12 cellular contexts compared by ENCODE assay signal in the genomic region with DNA sequence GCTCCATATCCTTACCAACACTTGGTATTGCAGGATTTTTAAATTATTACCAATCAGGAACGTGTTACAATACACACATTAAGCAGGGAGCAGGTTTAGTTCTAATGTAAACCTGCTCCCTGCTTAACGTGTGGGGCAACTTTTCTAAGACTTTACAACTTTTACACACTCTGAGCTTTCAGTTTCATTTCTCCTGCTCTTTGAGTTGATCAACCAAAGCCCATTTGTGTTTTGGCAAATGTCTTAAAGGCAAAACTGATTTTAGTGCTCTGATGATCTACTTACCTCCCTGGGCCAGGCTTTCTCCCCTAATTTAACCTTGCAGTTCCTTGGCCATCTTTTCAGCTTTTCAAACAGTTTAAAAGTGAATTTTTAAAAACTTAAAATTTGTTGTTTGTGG.
A peak's percentile ranks its signal among the peaks of the same experiment; 100 is the strongest.
DNase-seq lines count a peak whose midpoint lies in the region; ATAC-seq and TF ChIP-seq lines count a peak whose summit lies in the region.
"Had no signal": no experiment of that assay in that cellular context is flagged by ENCODE, and none has a peak within 500 bp of the region (broad histone marks: within the 10 kb centered on the region; RNA-seq: fewer than 3 reads in every experiment).

No MANE protein-coding gene starts in this region.

- no peaks in the 10 kb centered on the region for H3K9me3 Mint-ChIP-seq in activated CD4-positive, alpha-beta memory T cell treated with anti-CD3 and anti-CD28 coated beads, Interleukin-2, amount 10 ng/mL, durations not matched to agents 7 days and 5 days
- H3K9me3 Mint-ChIP-seq in activated CD4-positive, alpha-beta memory T cell treated with anti-CD3 and anti-CD28 coated beads for 36 hours = no peaks in the 10 kb centered on the region
- no peaks in the 10 kb centered on the region for H3K9me3 Mint-ChIP-seq in natural killer cell treated with Interleukin-12 subunit alpha and Interleukin-12 subunit beta and Interleukin-15 and Interleukin-18, amount 100 ng/mL, for 72 hours

- intact Hi-C loops in activated CD4-positive, alpha-beta memory T cell treated with anti-CD3 and anti-CD28 coated beads for 36 hours (cut with micrococcal nuclease) = no loop called here
- intact Hi-C loops in ascending aorta (cut with DNase I) = no loop called here

- DNase-seq in activated CD4-positive, alpha-beta memory T cell treated with anti-CD3 and anti-CD28 coated beads, Interleukin-2, amount 10 ng/mL, durations not matched to agents 7 days and 5 days = no peak
- DNase-seq in activated CD4-positive, alpha-beta memory T cell treated with anti-CD3 and anti-CD28 coated beads for 36 hours = no peak
- no peak for DNase-seq in natural killer cell treated with Interleukin-12 subunit alpha and Interleukin-12 subunit beta and Interleukin-15 and Interleukin-18, amount 100 ng/mL, for 72 hours (ENCODE audit: low spot score)
- DNase-seq in EL (no peak), ascending aorta (ENCODE audit: low spot score in 2 of 2) (no peak)
- DNase-seq: activated naive CD4-positive, alpha-beta T cell treated with anti-CD3 and anti-CD28 coated beads, Interleukin-2, amount 50 U/mL, for 16 hours; effector memory CD4-positive, alpha-beta T cell; NCI-H748 treated with DMSO at 0.1 percent for 48 hours; T-helper 9 cell had no signal

- peaks cover 35% of the 10 kb centered on the region for H3K4me1 Mint-ChIP-seq in activated CD4-positive, alpha-beta memory T cell treated with anti-CD3 and anti-CD28 coated beads, Interleukin-2, amount 10 ng/mL, durations not matched to agents 7 days and 5 days
- H3K4me1 Mint-ChIP-seq in activated CD4-positive, alpha-beta memory T cell treated with anti-CD3 and anti-CD28 coated beads for 36 hours (ENCODE audit: low read depth) = peaks cover 21% of the 10 kb centered on the region
- H3K4me1 Mint-ChIP-seq in natural killer cell treated with Interleukin-12 subunit alpha and Interleukin-12 subunit beta and Interleukin-15 and Interleukin-18, amount 100 ng/mL, for 72 hours (ENCODE audit: low read depth in 2 of 2) = peaks cover 34 to 47% of the 10 kb centered on the region in 2 donors

- no peaks in the 10 kb centered on the region for H3K27me3 Mint-ChIP-seq in activated CD4-positive, alpha-beta memory T cell treated with anti-CD3 and anti-CD28 coated beads, Interleukin-2, amount 10 ng/mL, durations not matched to agents 7 days and 5 days
- H3K27me3 Mint-ChIP-seq in activated CD4-positive, alpha-beta memory T cell treated with anti-CD3 and anti-CD28 coated beads for 36 hours = no peaks in the 10 kb centered on the region
- no peaks in the 10 kb centered on the region for H3K27me3 Mint-ChIP-seq in natural killer cell treated with Interleukin-12 subunit alpha and Interleukin-12 subunit beta and Interleukin-15 and Interleukin-18, amount 100 ng/mL, for 72 hours

- no peaks in the 10 kb centered on the region for H3K9me3 ChIP-seq in ascending aorta

- peak overlapping the region; percentile 38 for H3K4me3 Mint-ChIP-seq in activated CD4-positive, alpha-beta memory T cell treated with anti-CD3 and anti-CD28 coated beads, Interleukin-2, amount 10 ng/mL, durations not matched to agents 7 days and 5 days
- H3K4me3 Mint-ChIP-seq in activated CD4-positive, alpha-beta memory T cell treated with anti-CD3 and anti-CD28 coated beads for 36 hours = no peak overlapping the region
- peak overlapping the region; percentile 24 for H3K4me3 Mint-ChIP-seq in natural killer cell treated with Interleukin-12 subunit alpha and Interleukin-12 subunit beta and Interleukin-15 and Interleukin-18, amount 100 ng/mL, for 72 hours

- CTCF ChIA-PET in activated CD4-positive, alpha-beta memory T cell treated with anti-CD3 and anti-CD28 coated beads, Interleukin-2, amount 10 ng/mL, durations not matched to agents 7 days and 5 days (lab: Charles Lee) = interaction anchor here (0.7 to 1.0 kb wide), 3 partner anchors 26 to 619 kb away, joined by 3 read pairs; no protein-coding TSS in a partner anchor
- CTCF ChIA-PET in activated CD4-positive, alpha-beta memory T cell treated with anti-CD3 and anti-CD28 coated beads for 36 hours (lab: Charles Lee) = interaction anchor here (1.2 kb wide), 1 partner anchor 31 kb away, joined by 3 read pairs; no protein-coding TSS in a partner anchor

- H3K4me3 ChIP-seq in ascending aorta = no peak overlapping the region

- peaks cover 0 to 10% of the 10 kb centered on the region in 2 donors for H3K36me3 ChIP-seq in ascending aorta

- peak overlapping the region; percentile 67 for H3K27ac Mint-ChIP-seq in activated CD4-positive, alpha-beta memory T cell treated with anti-CD3 and anti-CD28 coated beads, Interleukin-2, amount 10 ng/mL, durations not matched to agents 7 days and 5 days
- H3K27ac Mint-ChIP-seq in activated CD4-positive, alpha-beta memory T cell treated with anti-CD3 and anti-CD28 coated beads for 36 hours = no peak overlapping the region
- H3K27ac Mint-ChIP-seq in natural killer cell treated with Interleukin-12 subunit alpha and Interleukin-12 subunit beta and Interleukin-15 and Interleukin-18, amount 100 ng/mL, for 72 hours = peak overlapping the region; percentile 10 to 69

- ATAC-seq in GM21825 (IDR thresholded peaks at IDR 0.05; ENCODE audit: unreplicated experiment) = peak; percentile 79
- peak; percentile 48 for ATAC-seq in HG03575 (IDR thresholded peaks at IDR 0.05; ENCODE audit: extremely low read depth, insufficient number of reproducible peaks, low FRiP score, unreplicated experiment)
- ATAC-seq in natural killer cell treated with Interleukin-12 subunit alpha and Interleukin-12 subunit beta and Interleukin-15 and Interleukin-18, amount 100 ng/mL, for 72 hours = peak; percentile 36 to 76
- no peak for ATAC-seq in HG02970 (IDR thresholded peaks at IDR 0.05; ENCODE audit: low FRiP score, unreplicated experiment)

- H3K4me1 ChIP-seq in ascending aorta = no peaks in the 10 kb centered on the region

- H3K27ac ChIP-seq in ascending aorta = no peak overlapping the region

- POLR2A ChIA-PET in activated CD4-positive, alpha-beta memory T cell treated with anti-CD3 and anti-CD28 coated beads, Interleukin-2, amount 10 ng/mL, durations not matched to agents 7 days and 5 days (lab: Charles Lee) = interaction anchor here (0.6 to 1.5 kb wide), 5 partner anchors 31 to 672 kb away, joined by 3 to 4 read pairs (median 3); a partner anchor contains a TSS
- POLR2A ChIA-PET in activated CD4-positive, alpha-beta memory T cell treated with anti-CD3 and anti-CD28 coated beads for 36 hours (lab: Charles Lee) = no interaction called here

- peaks cover 30% of the 10 kb centered on the region for H3K36me3 Mint-ChIP-seq in activated CD4-positive, alpha-beta memory T cell treated with anti-CD3 and anti-CD28 coated beads, Interleukin-2, amount 10 ng/mL, durations not matched to agents 7 days and 5 days (ENCODE audit: low read depth)
- H3K36me3 Mint-ChIP-seq in activated CD4-positive, alpha-beta memory T cell treated with anti-CD3 and anti-CD28 coated beads for 36 hours = peaks cover 10% of the 10 kb centered on the region
- H3K36me3 Mint-ChIP-seq in natural killer cell treated with Interleukin-12 subunit alpha and Interleukin-12 subunit beta and Interleukin-15 and Interleukin-18, amount 100 ng/mL, for 72 hours = no peaks in the 10 kb centered on the region

- no peaks in the 10 kb centered on the region for H3K27me3 ChIP-seq in ascending aorta

- no peak for TF ChIP-seq CTCF in ascending aorta (IDR thresholded peaks at IDR 0.05)
